In the genomic region with DNA sequence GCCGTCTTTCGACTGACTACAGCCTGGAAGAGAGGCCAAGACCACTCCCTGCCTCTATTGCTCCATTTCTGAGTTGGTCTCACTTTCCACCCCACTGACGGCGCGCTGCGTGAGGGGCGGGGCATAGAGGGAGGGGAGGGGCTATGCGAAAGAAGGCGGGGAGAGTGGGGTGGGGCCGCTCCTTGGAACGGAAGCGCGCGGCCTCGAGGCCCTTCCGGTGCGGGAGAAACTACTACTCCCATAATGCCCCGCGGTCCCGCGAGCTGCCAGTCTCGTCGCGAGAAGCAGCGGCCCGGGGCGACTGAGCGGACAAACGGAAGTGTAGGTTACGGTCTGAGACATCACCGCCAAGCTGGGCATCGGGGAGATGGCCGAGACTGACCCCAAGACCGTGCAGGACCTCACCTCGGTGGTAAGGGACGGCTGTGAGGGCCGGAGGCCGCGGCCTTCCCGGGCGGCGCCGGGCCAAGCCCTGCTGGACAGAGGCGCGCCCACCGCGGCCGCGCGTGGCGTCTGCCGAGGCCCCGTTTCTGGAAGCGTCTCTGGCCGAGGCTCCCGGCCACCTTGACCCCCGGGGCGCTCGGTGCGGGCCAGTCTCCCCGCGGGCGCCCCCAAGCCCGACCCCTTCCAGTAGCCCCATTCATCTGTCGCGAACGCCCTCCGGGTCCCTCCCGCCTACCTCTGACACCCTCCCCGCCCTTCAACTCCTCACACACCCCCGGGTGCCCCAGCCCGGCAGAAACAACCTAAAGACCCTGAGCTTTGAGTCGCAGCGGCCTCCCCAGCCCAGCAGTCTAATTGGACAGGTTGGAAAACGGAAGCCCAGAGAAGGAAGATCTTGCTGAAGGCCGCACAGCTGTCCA, we compare ENCODE assay signal across 8 cellular contexts. TPM values are rescaled to one million over a fixed set of nuclear protein-coding genes. Genes with fewer than 3 reads are reported as not detected.
DNase-seq lines count a peak whose midpoint lies in the region; ATAC-seq and TF ChIP-seq lines count a peak whose summit lies in the region.

A gene (plus strand): TSS at position 269 of the 863 bp plus-strand sequence. CDS start 99 bp downstream, at position 368.

- ATAC-seq in SK-N-SH treated with all-trans-retinoic acid at 6 μM for 48 hours = peak; percentile 99

- peaks cover 6% of the 10 kb centered on the region for H3K27me3 Mint-ChIP-seq in HFFc6 (ENCODE audit: insufficient read depth)

- H3K4me3 Mint-ChIP-seq in HFFc6 = peak within 1 kb of the TSS; percentile 97

- H3K27ac Mint-ChIP-seq in HFFc6 = peak within 1 kb of the TSS; percentile 86

- H3K9me3 Mint-ChIP-seq in HFFc6 = no peaks in the 10 kb centered on the region; the same call in 1 of the 2 replicates

- no peak; the same call in 1 of the 2 replicates for TF ChIP-seq CTCF in HFFc6 (IDR thresholded peaks at IDR 0.05)

- peaks cover 32% of the 10 kb centered on the region for H3K4me1 Mint-ChIP-seq in HFFc6 (ENCODE audit: low read depth)

- peak within 1 kb of the TSS; percentile 53 for H3K27ac ChIP-seq in temporal lobe (ENCODE audit: low read depth, low read length)

- H3K36me3 Mint-ChIP-seq in HFFc6 (ENCODE audit: low read depth) = peaks cover 40% of the 10 kb centered on the region

- H3K4me3 ChIP-seq in GM08714 (ENCODE audit: low read length) = peak within 1 kb of the TSS; percentile 85

- DNase-seq in HFFc6 (peak; percentile 91), NAMALWA (ENCODE audit: low spot score) (peak; percentile 95), glomerular endothelial cell (ENCODE audit: extremely low read depth, low read depth, low spot score) (no peak), occipital lobe (lab: John Stamatoyannopoulos, UW) (peak; percentile 90)
- peak; percentile 93 for DNase-seq in activated naive CD4-positive, alpha-beta T cell treated with anti-CD3 and anti-CD28 coated beads, Interleukin-2, amount 50 U/mL, for 16 hours

TF ChIP-seq in SK-N-SH treated with all-trans-retinoic acid at 6 μM for 48 hours, 23 proteins besides CTCF, POLR2A, EP300 and RAD21:
- no peak for TF ChIP-seq ZNF70 (CRISPR knock-in tag; IDR thresholded peaks at IDR 0.05)
- no peak for TF ChIP-seq CSDC2 (CRISPR knock-in tag; IDR thresholded peaks at IDR 0.05)
- TF ChIP-seq, protein P1, sequence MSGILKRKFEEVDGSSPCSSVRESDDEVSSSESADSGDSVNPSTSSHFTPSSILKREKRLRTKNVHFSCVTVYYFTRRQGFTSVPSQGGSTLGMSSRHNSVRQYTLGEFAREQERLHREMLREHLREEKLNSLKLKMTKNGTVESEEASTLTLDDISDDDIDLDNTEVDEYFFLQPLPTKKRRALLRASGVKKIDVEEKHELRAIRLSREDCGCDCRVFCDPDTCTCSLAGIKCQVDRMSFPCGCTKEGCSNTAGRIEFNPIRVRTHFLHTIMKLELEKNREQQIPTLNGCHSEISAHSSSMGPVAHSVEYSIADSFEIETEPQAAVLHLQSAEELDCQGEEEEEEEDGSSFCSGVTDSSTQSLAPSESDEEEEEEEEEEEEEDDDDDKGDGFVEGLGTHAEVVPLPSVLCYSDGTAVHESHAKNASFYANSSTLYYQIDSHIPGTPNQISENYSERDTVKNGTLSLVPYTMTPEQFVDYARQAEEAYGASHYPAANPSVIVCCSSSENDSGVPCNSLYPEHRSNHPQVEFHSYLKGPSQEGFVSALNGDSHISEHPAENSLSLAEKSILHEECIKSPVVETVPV (CRISPR knock-in tag; IDR thresholded peaks at IDR 0.05) = no peak
- no peak for TF ChIP-seq TOX (CRISPR knock-in tag; IDR thresholded peaks at IDR 0.05; ENCODE audit: borderline replicate concordance)
- TF ChIP-seq, protein P2, sequence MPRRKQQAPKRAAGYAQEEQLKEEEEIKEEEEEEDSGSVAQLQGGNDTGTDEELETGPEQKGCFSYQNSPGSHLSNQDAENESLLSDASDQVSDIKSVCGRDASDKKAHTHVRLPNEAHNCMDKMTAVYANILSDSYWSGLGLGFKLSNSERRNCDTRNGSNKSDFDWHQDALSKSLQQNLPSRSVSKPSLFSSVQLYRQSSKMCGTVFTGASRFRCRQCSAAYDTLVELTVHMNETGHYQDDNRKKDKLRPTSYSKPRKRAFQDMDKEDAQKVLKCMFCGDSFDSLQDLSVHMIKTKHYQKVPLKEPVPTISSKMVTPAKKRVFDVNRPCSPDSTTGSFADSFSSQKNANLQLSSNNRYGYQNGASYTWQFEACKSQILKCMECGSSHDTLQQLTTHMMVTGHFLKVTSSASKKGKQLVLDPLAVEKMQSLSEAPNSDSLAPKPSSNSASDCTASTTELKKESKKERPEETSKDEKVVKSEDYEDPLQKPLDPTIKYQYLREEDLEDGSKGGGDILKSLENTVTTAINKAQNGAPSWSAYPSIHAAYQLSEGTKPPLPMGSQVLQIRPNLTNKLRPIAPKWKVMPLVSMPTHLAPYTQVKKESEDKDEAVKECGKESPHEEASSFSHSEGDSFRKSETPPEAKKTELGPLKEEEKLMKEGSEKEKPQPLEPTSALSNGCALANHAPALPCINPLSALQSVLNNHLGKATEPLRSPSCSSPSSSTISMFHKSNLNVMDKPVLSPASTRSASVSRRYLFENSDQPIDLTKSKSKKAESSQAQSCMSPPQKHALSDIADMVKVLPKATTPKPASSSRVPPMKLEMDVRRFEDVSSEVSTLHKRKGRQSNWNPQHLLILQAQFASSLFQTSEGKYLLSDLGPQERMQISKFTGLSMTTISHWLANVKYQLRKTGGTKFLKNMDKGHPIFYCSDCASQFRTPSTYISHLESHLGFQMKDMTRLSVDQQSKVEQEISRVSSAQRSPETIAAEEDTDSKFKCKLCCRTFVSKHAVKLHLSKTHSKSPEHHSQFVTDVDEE (CRISPR knock-in tag; IDR thresholded peaks at IDR 0.05) = no peak
- TF ChIP-seq, protein P3, sequence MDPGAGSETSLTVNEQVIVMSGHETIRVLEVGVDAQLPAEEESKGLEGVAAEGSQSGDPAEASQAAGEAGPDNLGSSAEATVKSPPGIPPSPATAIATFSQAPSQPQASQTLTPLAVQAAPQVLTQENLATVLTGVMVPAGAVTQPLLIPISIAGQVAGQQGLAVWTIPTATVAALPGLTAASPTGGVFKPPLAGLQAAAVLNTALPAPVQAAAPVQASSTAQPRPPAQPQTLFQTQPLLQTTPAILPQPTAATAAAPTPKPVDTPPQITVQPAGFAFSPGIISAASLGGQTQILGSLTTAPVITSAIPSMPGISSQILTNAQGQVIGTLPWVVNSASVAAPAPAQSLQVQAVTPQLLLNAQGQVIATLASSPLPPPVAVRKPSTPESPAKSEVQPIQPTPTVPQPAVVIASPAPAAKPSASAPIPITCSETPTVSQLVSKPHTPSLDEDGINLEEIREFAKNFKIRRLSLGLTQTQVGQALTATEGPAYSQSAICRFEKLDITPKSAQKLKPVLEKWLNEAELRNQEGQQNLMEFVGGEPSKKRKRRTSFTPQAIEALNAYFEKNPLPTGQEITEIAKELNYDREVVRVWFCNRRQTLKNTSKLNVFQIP (CRISPR knock-in tag; IDR thresholded peaks at IDR 0.05; ENCODE audit: borderline replicate concordance, low read depth) = no peak
- no peak for TF ChIP-seq ISL1 (CRISPR knock-in tag; IDR thresholded peaks at IDR 0.05)
- no peak for TF ChIP-seq ZFP30 (CRISPR knock-in tag; IDR thresholded peaks at IDR 0.05)
- TF ChIP-seq SNAI2 (CRISPR knock-in tag; IDR thresholded peaks at IDR 0.05) = no peak
- TF ChIP-seq PPARA (CRISPR knock-in tag; IDR thresholded peaks at IDR 0.05; ENCODE audit: borderline replicate concordance) = no peak
- TF ChIP-seq ESRRG (CRISPR knock-in tag; IDR thresholded peaks at IDR 0.05) = no peak
- no peak for TF ChIP-seq ZNF8 (CRISPR knock-in tag; IDR thresholded peaks at IDR 0.05)
- no peak for TF ChIP-seq GLIS3 (CRISPR knock-in tag; IDR thresholded peaks at IDR 0.05)

RNA-seq across cellular contexts. Expression of the gene that starts here (rescaled TPM):
- total RNA-seq in HFFc6 (2021; fragmentation: NEBNext Ultra II Directional; extraction: Animal tissue kit (Norgen Biotek cat#: 25700)) = 100 to 1,000 TPM; 138 to 174 (median 161) TPM
- total RNA-seq in glomerular endothelial cell (25.0 and 38.1 TPM in 2 replicates), occipital lobe (114 TPM), temporal lobe (70.6 TPM)
